Comparison of ENCODE assay signal across 11 cellular contexts in genomic region chr6:56841372-56841749, GRCh38.
DNase-seq lines count a peak whose midpoint lies in the region; ATAC-seq and TF ChIP-seq lines count a peak whose summit lies in the region.
"Had no signal": no experiment of that assay in that cellular context is flagged by ENCODE, and none has a peak within 500 bp of the region (broad histone marks: within the 10 kb centered on the region; RNA-seq: fewer than 3 reads in every experiment).

No MANE protein-coding gene starts in this region.

- H3K36me3 ChIP-seq in left ventricle myocardium inferior = no peaks in the 10 kb centered on the region
- no peaks in the 10 kb centered on the region for H3K36me3 ChIP-seq in muscle layer of colon (ENCODE audit: insufficient read depth, low read length)
- no peaks in the 10 kb centered on the region for H3K36me3 ChIP-seq in urinary bladder (ENCODE audit: insufficient read depth)

- no peak overlapping the region for H3K9ac ChIP-seq in muscle layer of colon (ENCODE audit: low read length)

- peaks cover 55% of the 10 kb centered on the region for H3K4me1 Mint-ChIP-seq in chondrocyte (ENCODE audit: low read depth)

- no peaks in the 10 kb centered on the region for H3K9me3 ChIP-seq in left ventricle myocardium inferior (replicated peaks)
- no peaks in the 10 kb centered on the region for H3K9me3 ChIP-seq in muscle layer of colon (ENCODE audit: low read length)

- no peaks in the 10 kb centered on the region for H3K27me3 ChIP-seq in left ventricle myocardium inferior (ENCODE audit: low read depth)
- no peaks in the 10 kb centered on the region for H3K27me3 ChIP-seq in muscle layer of colon (ENCODE audit: control insufficient read depth in 1 of 2, insufficient read depth in 2 of 2, low read length in 2 of 2)

- WGBS in urinary bladder = 58% methylated on average over 3 of the region's 3 CpGs

- TF ChIP-seq CTCF in left ventricle myocardium inferior (IDR thresholded peaks at IDR 0.05; ENCODE audit: borderline replicate concordance) (no peak), chondrocyte (IDR thresholded peaks at IDR 0.05) (no peak)

- H3K4me3 Mint-ChIP-seq in chondrocyte (ENCODE audit: unreplicated experiment) = peak overlapping the region; percentile 91

- peak overlapping the region; percentile 91 for H3K27ac Mint-ChIP-seq in chondrocyte (ENCODE audit: unreplicated experiment)

- peak overlapping the region; percentile 94 for H3K27ac ChIP-seq in left ventricle myocardium inferior (replicated peaks)
- peak overlapping the region; percentile 17 for H3K27ac ChIP-seq in muscle layer of colon (ENCODE audit: low read depth, low read length)
- peak overlapping the region; percentile 10 for H3K27ac ChIP-seq in urinary bladder (ENCODE audit: low read depth)

- intact Hi-C loops in left ventricle myocardium inferior (cut with micrococcal nuclease) = loop anchor here (10.0 kb wide), 1 partner anchor 77 kb away; no protein-coding TSS in a partner anchor
- intact Hi-C loops in Right ventricle myocardium superior (cut with DNase I) = loop anchor here (5.0 kb wide), 1 partner anchor 74 kb away; no protein-coding TSS in a partner anchor

- H3K4me1 ChIP-seq in left ventricle myocardium inferior (peaks cover 68% of the 10 kb centered on the region), muscle layer of colon (ENCODE audit: insufficient read depth, low read length) (peaks cover 33% of the 10 kb centered on the region), urinary bladder (ENCODE audit: insufficient read depth) (no peaks in the 10 kb centered on the region)

- H3K9me3 Mint-ChIP-seq in chondrocyte (ENCODE audit: low read depth) = no peaks in the 10 kb centered on the region

- H3K4me3 ChIP-seq in left ventricle myocardium inferior (peak overlapping the region; percentile 78), muscle layer of colon (ENCODE audit: low read depth in 1 of 2, low read length in 2 of 2) (peak overlapping the region in 1 of 2 donors; percentile 98), urinary bladder (ENCODE audit: low read depth, low read length) (no peak overlapping the region)

- no peaks in the 10 kb centered on the region for H3K27me3 Mint-ChIP-seq in chondrocyte (ENCODE audit: low read depth)

- ATAC-seq in Right ventricle myocardium superior (ENCODE audit: poor library complexity) = no peak
- no peak for ATAC-seq in HG03039 (IDR thresholded peaks at IDR 0.05; ENCODE audit: unreplicated experiment)

- no peaks in the 10 kb centered on the region for H3K36me3 Mint-ChIP-seq in chondrocyte (ENCODE audit: low read depth)

- DNase-seq in left ventricle myocardium inferior (no peak), Right ventricle myocardium superior (no peak), chondrocyte (ENCODE audit: low spot score) (no peak), NCI-H524 treated with DMSO at 0.1 percent for 48 hours (lab: John Stamatoyannopoulos, UW) (no peak), SKM-1 (lab: John Stamatoyannopoulos, UW; ENCODE audit: unreplicated experiment) (no peak)
- DNase-seq: activated CD8-positive, alpha-beta memory T cell treated with anti-CD3 and anti-CD28 coated beads, Interleukin-2, amount 50 U/mL, for 4 hours; NCI-H345; posterior cingulate gyrus had no signal

Comparison
In these comparisons a context has a peak if more than half of its experiments do, and no peak if none do; other contexts are left out.
1. H3K27ac ChIP-seq: peak in every context shown above with its lines; median percentile 94 in left ventricle myocardium inferior; 17 in muscle layer of colon; 10 in urinary bladder.